8 cellular contexts compared by ENCODE assay signal in the genomic region with DNA sequence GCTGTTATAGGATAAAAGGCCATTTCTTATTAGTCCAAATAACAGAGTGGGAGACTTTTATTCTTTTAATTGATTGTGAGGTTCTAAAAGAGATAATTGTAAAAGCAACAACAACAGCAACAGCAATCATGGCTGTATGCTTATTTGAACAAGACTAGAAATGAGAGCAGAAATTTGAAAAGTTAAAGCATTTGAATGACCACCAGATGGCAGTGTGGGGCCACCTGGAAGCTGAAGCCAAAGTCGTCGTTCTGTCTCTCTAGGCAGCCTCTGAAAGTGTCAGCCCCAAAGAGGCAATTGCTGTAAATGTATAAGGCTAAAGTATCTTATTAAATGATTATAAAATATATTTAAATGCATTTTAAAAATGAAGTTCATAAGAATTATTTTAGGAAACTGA. TPM values are rescaled to one million over a fixed set of nuclear protein-coding genes. Genes with fewer than 3 reads are reported as not detected.
A peak's percentile ranks its signal among the peaks of the same experiment; 100 is the strongest.
DNase-seq lines count a peak whose midpoint lies in the region; ATAC-seq and TF ChIP-seq lines count a peak whose summit lies in the region.

No MANE protein-coding gene starts in this region.

- H3K27ac ChIP-seq in thyroid gland, result no peak overlapping the region

- no peak overlapping the region for H3K27ac Mint-ChIP-seq in nephron

- no peak overlapping the region for H3K4me3 Mint-ChIP-seq in nephron

- no peaks in the 10 kb centered on the region for H3K4me1 ChIP-seq in BE2C
- no peaks in the 10 kb centered on the region for H3K4me1 ChIP-seq in thyroid gland

- H3K36me3 Mint-ChIP-seq in nephron (ENCODE audit: low read depth), result no peaks in the 10 kb centered on the region

- H3K9me3 ChIP-seq in BE2C (no peaks in the 10 kb centered on the region), thyroid gland (no peaks in the 10 kb centered on the region)

- DNase-seq in BE2C (peak; percentile 35), HK-2 (ENCODE audit: unreplicated experiment) (peak; percentile 22), NOMO-1 treated with dmso at 0.1 percent for 144 hours (lab: John Stamatoyannopoulos, UW; ENCODE audit: unreplicated experiment) (peak; percentile 16), epithelial cell of proximal tubule (ENCODE audit: low read depth) (no peak), thyroid gland (peak; percentile 22 to 28)
- DNase-seq in activated CD8-positive, alpha-beta memory T cell treated with anti-CD3 and anti-CD28 coated beads, Interleukin-2, amount 50 U/mL, for 24 hours (ENCODE audit: extremely low read depth), result peak; percentile 7

- peaks cover 5% of the 10 kb centered on the region for H3K27me3 Mint-ChIP-seq in nephron (ENCODE audit: low read depth)

- H3K4me1 Mint-ChIP-seq in nephron, result no peaks in the 10 kb centered on the region

- TF ChIP-seq POLR2A in thyroid gland (IDR thresholded peaks at IDR 0.05), result no peak

- ATAC-seq in GM19035 (IDR thresholded peaks at IDR 0.05; ENCODE audit: unreplicated experiment), result peak; percentile 65

- no peaks in the 10 kb centered on the region for H3K9me3 Mint-ChIP-seq in nephron

- H3K27me3 ChIP-seq in BE2C, result no peaks in the 10 kb centered on the region
- H3K27me3 ChIP-seq in thyroid gland, result no peaks in the 10 kb centered on the region

- intact Hi-C loops in thyroid gland (cut with DNase I), result no loop called here

- 0% methylated on average over 1 to 2 of the region's 2 CpGs for WGBS in thyroid gland, 2 donors

- peak; percentile 63 for TF ChIP-seq CTCF in BE2C (IDR thresholded peaks at IDR 0.05; ENCODE audit: low read depth, low read length)
- TF ChIP-seq CTCF in epithelial cell of proximal tubule (conservative IDR thresholded peaks at IDR 0.05; ENCODE audit: low read depth, low read length), result peak; percentile 67
- peak; percentile 76 to 78 (median 77) for TF ChIP-seq CTCF in nephron (IDR thresholded peaks at IDR 0.05; ENCODE audit: unreplicated experiment in 3 of 3)
- peak in 5 of 6 experiments; percentile 5 to 61 (median 45) for TF ChIP-seq CTCF in thyroid gland (IDR thresholded peaks at IDR 0.05)

- no peaks in the 10 kb centered on the region for H3K36me3 ChIP-seq in BE2C
- H3K36me3 ChIP-seq in thyroid gland, result no peaks in the 10 kb centered on the region

- H3K4me3 ChIP-seq in BE2C (ENCODE audit: low read depth, low read length) (no peak overlapping the region), epithelial cell of proximal tubule (ENCODE audit: low read depth, low read length) (no peak overlapping the region), thyroid gland (replicated peaks in 1 of 3) (no peak overlapping the region)

RNA-seq across cellular contexts. Expression of gene SH2D1A, which starts 42.2 kb away (rescaled TPM):
- not detected for polyA plus RNA-seq in BE2C (2012; ENCODE audit: insufficient read depth, insufficient read length, low read depth)
- total RNA-seq in epithelial cell of proximal tubule, result not detected in 2 replicates
- total RNA-seq in thyroid gland, result 1 to 10 TPM in 1 of 4 donors, under 1 TPM in 3; 0.20 to 1.7 (median 0.46) TPM

RNA-seq across cellular contexts. Expression of gene TEX13D, which starts 56.1 kb away (rescaled TPM):
- polyA plus RNA-seq in BE2C (2012; ENCODE audit: insufficient read depth, insufficient read length, low read depth), result not detected
- total RNA-seq in epithelial cell of proximal tubule (not detected in 2 replicates), thyroid gland (not detected)
